Comparison of ENCODE assay signal across 1 cellular context in the genomic region with DNA sequence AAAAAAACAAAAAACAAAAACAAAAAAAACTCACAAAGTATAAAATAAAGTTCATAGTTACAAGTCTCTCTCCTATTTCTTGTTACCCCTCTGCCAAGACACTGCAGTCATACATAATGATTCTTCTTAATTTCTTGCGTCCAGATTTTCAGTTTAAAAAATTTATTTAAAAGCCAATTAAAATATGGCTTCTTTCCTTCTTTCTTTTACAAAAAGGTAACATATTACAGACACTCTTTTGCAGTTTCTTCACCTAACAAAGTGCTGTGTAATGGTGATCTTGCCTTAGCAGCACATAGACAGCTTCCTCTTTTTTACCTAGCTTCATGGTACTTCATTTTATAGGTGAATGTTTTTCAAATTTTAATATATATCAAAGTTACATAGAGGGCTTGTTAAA.
A peak's percentile ranks its signal among the peaks of the same experiment; 100 is the strongest.
TF ChIP-seq lines count a peak whose summit lies in the region.

No MANE protein-coding gene starts in this region.

TF ChIP-seq in K562, 482 proteins besides CTCF, POLR2A, EP300 and RAD21 (continued from another document):
- TF ChIP-seq CEBPB (tag; IDR thresholded peaks at IDR 0.05) (0 out of 2 replicates have a peak, but pooled peaks have one; percentile 49), TEAD4 (IDR thresholded peaks at IDR 0.05; ENCODE audit: low read length) (peak; percentile 33; the same call in 1 of the 2 replicates), TEAD4 (CRISPR knock-in tag; IDR thresholded peaks at IDR 0.05; ENCODE audit: borderline replicate concordance) (no peak), MEF2D (tag; conservative IDR thresholded peaks at IDR 0.05; ENCODE audit: low read depth) (no peak), NFE2 (IDR thresholded peaks at IDR 0.05; ENCODE audit: low read depth) (peak; percentile 94), RBBP5 (IDR thresholded peaks at IDR 0.05; ENCODE audit: borderline replicate concordance, insufficient read depth, low read length, poor library complexity, severe bottlenecking) (peak; percentile 63), SMARCA4 (IDR thresholded peaks at IDR 0.05) (peak; percentile 61; the same call in 1 of the 2 replicates), BACH1 (tag; IDR thresholded peaks at IDR 0.05) (0 out of 2 replicates have a peak, but pooled peaks have one; percentile 67), SMARCE1 (IDR thresholded peaks at IDR 0.05) (peak; percentile 39; the same call in 1 of the 2 replicates), ZNF311 (CRISPR knock-in tag; IDR thresholded peaks at IDR 0.05) (0 out of 2 replicates have a peak, but pooled peaks have one; percentile 24), LEF1 (IDR thresholded peaks at IDR 0.05) (peak; percentile 63; the same call in 1 of the 2 replicates), EP400 (IDR thresholded peaks at IDR 0.05) (no peak), KAT7 (CRISPR knock-in tag; IDR thresholded peaks at IDR 0.05; ENCODE audit: borderline replicate concordance) (no peak), SMAD4 (CRISPR knock-in tag; conservative IDR thresholded peaks at IDR 0.05) (0 out of 2 replicates have a peak, but pooled peaks have one; percentile 20), KDM5B (IDR thresholded peaks at IDR 0.05; ENCODE audit: insufficient replicate concordance, low read depth, low read length) (no peak), DPF2 (IDR thresholded peaks at IDR 0.05) (0 out of 2 replicates have a peak, but pooled peaks have one; percentile 40), ZNF263 (CRISPR knock-in tag; IDR thresholded peaks at IDR 0.05; ENCODE audit: borderline replicate concordance) (no peak), ZNF717 (CRISPR knock-in tag; IDR thresholded peaks at IDR 0.05) (no peak), ZNF766 (CRISPR knock-in tag; conservative IDR thresholded peaks at IDR 0.05) (peak; percentile 40; the same call in 1 of the 2 replicates), NFRKB (IDR thresholded peaks at IDR 0.05; ENCODE audit: low read depth) (peak; percentile 62; the same call in 1 of the 2 replicates), ZNF274 (IDR thresholded peaks at IDR 0.05; ENCODE audit: borderline replicate concordance, low read depth, low read length) (no peak), BRD9 (IDR thresholded peaks at IDR 0.05; ENCODE audit: low read depth, partially characterized antibody) (peak; percentile 19)
- TF ChIP-seq, protein P1, sequence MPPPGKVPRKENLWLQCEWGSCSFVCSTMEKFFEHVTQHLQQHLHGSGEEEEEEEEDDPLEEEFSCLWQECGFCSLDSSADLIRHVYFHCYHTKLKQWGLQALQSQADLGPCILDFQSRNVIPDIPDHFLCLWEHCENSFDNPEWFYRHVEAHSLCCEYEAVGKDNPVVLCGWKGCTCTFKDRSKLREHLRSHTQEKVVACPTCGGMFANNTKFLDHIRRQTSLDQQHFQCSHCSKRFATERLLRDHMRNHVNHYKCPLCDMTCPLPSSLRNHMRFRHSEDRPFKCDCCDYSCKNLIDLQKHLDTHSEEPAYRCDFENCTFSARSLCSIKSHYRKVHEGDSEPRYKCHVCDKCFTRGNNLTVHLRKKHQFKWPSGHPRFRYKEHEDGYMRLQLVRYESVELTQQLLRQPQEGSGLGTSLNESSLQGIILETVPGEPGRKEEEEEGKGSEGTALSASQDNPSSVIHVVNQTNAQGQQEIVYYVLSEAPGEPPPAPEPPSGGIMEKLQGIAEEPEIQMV (tag; conservative IDR thresholded peaks at IDR 0.05; ENCODE audit: low read depth): 0 out of 2 replicates have a peak, but pooled peaks have one; percentile 6
- TF ChIP-seq, protein P2, sequence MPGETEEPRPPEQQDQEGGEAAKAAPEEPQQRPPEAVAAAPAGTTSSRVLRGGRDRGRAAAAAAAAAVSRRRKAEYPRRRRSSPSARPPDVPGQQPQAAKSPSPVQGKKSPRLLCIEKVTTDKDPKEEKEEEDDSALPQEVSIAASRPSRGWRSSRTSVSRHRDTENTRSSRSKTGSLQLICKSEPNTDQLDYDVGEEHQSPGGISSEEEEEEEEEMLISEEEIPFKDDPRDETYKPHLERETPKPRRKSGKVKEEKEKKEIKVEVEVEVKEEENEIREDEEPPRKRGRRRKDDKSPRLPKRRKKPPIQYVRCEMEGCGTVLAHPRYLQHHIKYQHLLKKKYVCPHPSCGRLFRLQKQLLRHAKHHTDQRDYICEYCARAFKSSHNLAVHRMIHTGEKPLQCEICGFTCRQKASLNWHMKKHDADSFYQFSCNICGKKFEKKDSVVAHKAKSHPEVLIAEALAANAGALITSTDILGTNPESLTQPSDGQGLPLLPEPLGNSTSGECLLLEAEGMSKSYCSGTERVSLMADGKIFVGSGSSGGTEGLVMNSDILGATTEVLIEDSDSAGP (CRISPR knock-in tag; IDR thresholded peaks at IDR 0.05): no peak
- TF ChIP-seq, protein P3, sequence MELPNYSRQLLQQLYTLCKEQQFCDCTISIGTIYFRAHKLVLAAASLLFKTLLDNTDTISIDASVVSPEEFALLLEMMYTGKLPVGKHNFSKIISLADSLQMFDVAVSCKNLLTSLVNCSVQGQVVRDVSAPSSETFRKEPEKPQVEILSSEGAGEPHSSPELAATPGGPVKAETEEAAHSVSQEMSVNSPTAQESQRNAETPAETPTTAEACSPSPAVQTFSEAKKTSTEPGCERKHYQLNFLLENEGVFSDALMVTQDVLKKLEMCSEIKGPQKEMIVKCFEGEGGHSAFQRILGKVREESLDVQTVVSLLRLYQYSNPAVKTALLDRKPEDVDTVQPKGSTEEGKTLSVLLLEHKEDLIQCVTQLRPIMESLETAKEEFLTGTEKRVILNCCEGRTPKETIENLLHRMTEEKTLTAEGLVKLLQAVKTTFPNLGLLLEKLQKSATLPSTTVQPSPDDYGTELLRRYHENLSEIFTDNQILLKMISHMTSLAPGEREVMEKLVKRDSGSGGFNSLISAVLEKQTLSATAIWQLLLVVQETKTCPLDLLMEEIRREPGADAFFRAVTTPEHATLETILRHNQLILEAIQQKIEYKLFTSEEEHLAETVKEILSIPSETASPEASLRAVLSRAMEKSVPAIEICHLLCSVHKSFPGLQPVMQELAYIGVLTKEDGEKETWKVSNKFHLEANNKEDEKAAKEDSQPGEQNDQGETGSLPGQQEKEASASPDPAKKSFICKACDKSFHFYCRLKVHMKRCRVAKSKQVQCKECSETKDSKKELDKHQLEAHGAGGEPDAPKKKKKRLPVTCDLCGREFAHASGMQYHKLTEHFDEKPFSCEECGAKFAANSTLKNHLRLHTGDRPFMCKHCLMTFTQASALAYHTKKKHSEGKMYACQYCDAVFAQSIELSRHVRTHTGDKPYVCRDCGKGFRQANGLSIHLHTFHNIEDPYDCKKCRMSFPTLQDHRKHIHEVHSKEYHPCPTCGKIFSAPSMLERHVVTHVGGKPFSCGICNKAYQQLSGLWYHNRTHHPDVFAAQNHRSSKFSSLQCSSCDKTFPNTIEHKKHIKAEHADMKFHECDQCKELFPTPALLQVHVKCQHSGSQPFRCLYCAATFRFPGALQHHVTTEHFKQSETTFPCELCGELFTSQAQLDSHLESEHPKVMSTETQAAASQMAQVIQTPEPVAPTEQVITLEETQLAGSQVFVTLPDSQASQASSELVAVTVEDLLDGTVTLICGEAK (IDR thresholded peaks at IDR 0.05): peak; percentile 33; the same call in 1 of the 2 replicates
- TF ChIP-seq, protein P3 (CRISPR knock-in tag; IDR thresholded peaks at IDR 0.05): no peak
- TF ChIP-seq, protein P4, sequence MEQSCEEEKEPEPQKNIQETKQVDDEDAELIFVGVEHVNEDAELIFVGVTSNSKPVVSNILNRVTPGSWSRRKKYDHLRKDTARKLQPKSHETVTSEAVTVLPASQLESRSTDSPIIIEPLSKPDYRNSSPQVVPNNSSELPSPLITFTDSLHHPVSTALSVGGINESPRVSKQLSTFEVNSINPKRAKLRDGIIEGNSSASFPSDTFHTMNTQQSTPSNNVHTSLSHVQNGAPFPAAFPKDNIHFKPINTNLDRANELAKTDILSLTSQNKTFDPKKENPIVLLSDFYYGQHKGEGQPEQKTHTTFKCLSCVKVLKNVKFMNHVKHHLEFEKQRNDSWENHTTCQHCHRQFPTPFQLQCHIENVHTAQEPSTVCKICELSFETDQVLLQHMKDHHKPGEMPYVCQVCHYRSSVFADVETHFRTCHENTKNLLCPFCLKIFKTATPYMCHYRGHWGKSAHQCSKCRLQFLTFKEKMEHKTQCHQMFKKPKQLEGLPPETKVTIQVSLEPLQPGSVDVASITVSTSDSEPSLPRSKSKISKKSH (CRISPR knock-in tag; IDR thresholded peaks at IDR 0.05): no peak
- TF ChIP-seq, protein P5, sequence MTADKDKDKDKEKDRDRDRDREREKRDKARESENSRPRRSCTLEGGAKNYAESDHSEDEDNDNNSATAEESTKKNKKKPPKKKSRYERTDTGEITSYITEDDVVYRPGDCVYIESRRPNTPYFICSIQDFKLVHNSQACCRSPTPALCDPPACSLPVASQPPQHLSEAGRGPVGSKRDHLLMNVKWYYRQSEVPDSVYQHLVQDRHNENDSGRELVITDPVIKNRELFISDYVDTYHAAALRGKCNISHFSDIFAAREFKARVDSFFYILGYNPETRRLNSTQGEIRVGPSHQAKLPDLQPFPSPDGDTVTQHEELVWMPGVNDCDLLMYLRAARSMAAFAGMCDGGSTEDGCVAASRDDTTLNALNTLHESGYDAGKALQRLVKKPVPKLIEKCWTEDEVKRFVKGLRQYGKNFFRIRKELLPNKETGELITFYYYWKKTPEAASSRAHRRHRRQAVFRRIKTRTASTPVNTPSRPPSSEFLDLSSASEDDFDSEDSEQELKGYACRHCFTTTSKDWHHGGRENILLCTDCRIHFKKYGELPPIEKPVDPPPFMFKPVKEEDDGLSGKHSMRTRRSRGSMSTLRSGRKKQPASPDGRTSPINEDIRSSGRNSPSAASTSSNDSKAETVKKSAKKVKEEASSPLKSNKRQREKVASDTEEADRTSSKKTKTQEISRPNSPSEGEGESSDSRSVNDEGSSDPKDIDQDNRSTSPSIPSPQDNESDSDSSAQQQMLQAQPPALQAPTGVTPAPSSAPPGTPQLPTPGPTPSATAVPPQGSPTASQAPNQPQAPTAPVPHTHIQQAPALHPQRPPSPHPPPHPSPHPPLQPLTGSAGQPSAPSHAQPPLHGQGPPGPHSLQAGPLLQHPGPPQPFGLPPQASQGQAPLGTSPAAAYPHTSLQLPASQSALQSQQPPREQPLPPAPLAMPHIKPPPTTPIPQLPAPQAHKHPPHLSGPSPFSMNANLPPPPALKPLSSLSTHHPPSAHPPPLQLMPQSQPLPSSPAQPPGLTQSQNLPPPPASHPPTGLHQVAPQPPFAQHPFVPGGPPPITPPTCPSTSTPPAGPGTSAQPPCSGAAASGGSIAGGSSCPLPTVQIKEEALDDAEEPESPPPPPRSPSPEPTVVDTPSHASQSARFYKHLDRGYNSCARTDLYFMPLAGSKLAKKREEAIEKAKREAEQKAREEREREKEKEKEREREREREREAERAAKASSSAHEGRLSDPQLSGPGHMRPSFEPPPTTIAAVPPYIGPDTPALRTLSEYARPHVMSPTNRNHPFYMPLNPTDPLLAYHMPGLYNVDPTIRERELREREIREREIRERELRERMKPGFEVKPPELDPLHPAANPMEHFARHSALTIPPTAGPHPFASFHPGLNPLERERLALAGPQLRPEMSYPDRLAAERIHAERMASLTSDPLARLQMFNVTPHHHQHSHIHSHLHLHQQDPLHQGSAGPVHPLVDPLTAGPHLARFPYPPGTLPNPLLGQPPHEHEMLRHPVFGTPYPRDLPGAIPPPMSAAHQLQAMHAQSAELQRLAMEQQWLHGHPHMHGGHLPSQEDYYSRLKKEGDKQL (CRISPR knock-in tag; IDR thresholded peaks at IDR 0.05; ENCODE audit: borderline replicate concordance): no peak
